In genomic region chr9:134564431-134565170, GRCh38 we compare ENCODE assay signal across 15 cellular contexts.
DNase-seq lines count a peak whose midpoint lies in the region; ATAC-seq, FAIRE-seq and TF ChIP-seq lines count a peak whose summit lies in the region.
"Had no signal": no experiment of that assay in that cellular context is flagged by ENCODE, and none has a peak within 500 bp of the region (broad histone marks: within the 10 kb centered on the region; RNA-seq: fewer than 3 reads in every experiment).

No MANE protein-coding gene starts in this region.

- H3K27ac Mint-ChIP-seq in HFFc6: no peak overlapping the region
- H3K27ac Mint-ChIP-seq: activated T-helper 1 cell treated with anti-CD3 and anti-CD28 coated beads, Interleukin-12 subunit alpha, Interleukin-12 subunit beta, Interleukin-2, Interleukin-4 antibody, amounts not matched to agents 30 ng/mL and 10 ng/mL and 1 ng/mL, durations not matched to agents 14 hours and 24 hours and 36 hours; CD4-positive, alpha-beta T cell had no signal

- H3K27ac ChIP-seq in lower lobe of right lung: no peak overlapping the region

- H3K4me3 ChIP-seq in bronchial epithelial cell (ENCODE audit: low read depth, low read length) (no peak overlapping the region), lower lobe of right lung (no peak overlapping the region)

- FAIRE-seq in bronchial epithelial cell (lab: Jason Lieb, UNC): peak; percentile 87

- intact Hi-C loops in lower lobe of right lung (cut with DNase I): no loop called here

- no peak overlapping the region for H3K4me3 Mint-ChIP-seq in HFFc6
- H3K4me3 Mint-ChIP-seq: activated T-helper 1 cell treated with anti-CD3 and anti-CD28 coated beads, Interleukin-12 subunit alpha, Interleukin-12 subunit beta, Interleukin-2, Interleukin-4 antibody, amounts not matched to agents 30 ng/mL and 10 ng/mL and 1 ng/mL, durations not matched to agents 14 hours and 24 hours and 36 hours; CD4-positive, alpha-beta T cell had no signal

- DNase-seq in AG08395 (ENCODE audit: low spot score) (peak; percentile 87), HFFc6 (peak; percentile 48), bronchial epithelial cell (ENCODE audit: low read depth) (no peak), myocyte (ENCODE audit: low read depth) (peak; percentile 90), lower lobe of right lung (no peak)
- DNase-seq in stimulated activated naive CD8-positive, alpha-beta T cell treated with anti-CD3 and anti-CD28 coated beads, Interleukin-15, Interleukin-2, amounts not matched to agents 100 U/mL and 50 U/mL, for 24 hours: no peak
- DNase-seq in stimulated activated CD4-positive, alpha-beta T cell treated with anti-CD3 and anti-CD28 coated beads, Interleukin-4, amount 100 ng/mL, for 1 hour: no peak
- no peak for DNase-seq in activated CD4-positive, alpha-beta T cell treated with anti-CD3 and anti-CD28 coated beads, Interleukin-2, amount 50 U/mL, for 4 hours
- DNase-seq: activated CD4-positive, alpha-beta T cell treated with anti-CD3 and anti-CD28 coated beads for 48 hours; aorta; CD4-positive, alpha-beta T cell; hypothalamus; Karpas-422; SW 1271 had no signal

- no peak for ATAC-seq in stimulated activated naive CD8-positive, alpha-beta T cell treated with anti-CD3 and anti-CD28 coated beads, Interleukin-15, Interleukin-2, amounts not matched to agents 100 U/mL and 50 U/mL, for 24 hours
- ATAC-seq in lower lobe of right lung: no peak

- H3K27me3 ChIP-seq in bronchial epithelial cell (ENCODE audit: control insufficient read depth, insufficient read depth, low read length) (no peaks in the 10 kb centered on the region), lower lobe of right lung (ENCODE audit: low read depth) (no peaks in the 10 kb centered on the region)

- H3K4me1 ChIP-seq in lower lobe of right lung: no peaks in the 10 kb centered on the region

- H3K36me3 Mint-ChIP-seq in HFFc6 (ENCODE audit: low read depth): 0 out of 2 replicates have a peak, but pooled peaks cover 6% of the 10 kb centered on the region

- TF ChIP-seq CTCF in HFFc6 (IDR thresholded peaks at IDR 0.05) (no peak), bronchial epithelial cell (IDR thresholded peaks at IDR 0.05; ENCODE audit: insufficient read depth, low read length, severe bottlenecking) (no peak), lower lobe of right lung (IDR thresholded peaks at IDR 0.05) (no peak)

- peaks cover 8% of the 10 kb centered on the region for H3K9me3 ChIP-seq in lower lobe of right lung

- peaks cover 5% of the 10 kb centered on the region; the same call in 1 of the 2 replicates for H3K27me3 Mint-ChIP-seq in HFFc6 (ENCODE audit: insufficient read depth)
- H3K27me3 Mint-ChIP-seq: CD4-positive, alpha-beta T cell had no signal

- peaks cover 5% of the 10 kb centered on the region for H3K9me3 Mint-ChIP-seq in HFFc6

- H3K36me3 ChIP-seq in bronchial epithelial cell (ENCODE audit: control insufficient read depth, insufficient read depth, low read length) (no peaks in the 10 kb centered on the region), lower lobe of right lung (no peaks in the 10 kb centered on the region)

- H3K4me1 Mint-ChIP-seq in HFFc6 (ENCODE audit: low read depth): peaks cover 7% of the 10 kb centered on the region; the same call in 1 of the 2 replicates

Comparison
In these comparisons a context has a peak if more than half of its experiments do, and no peak if none do; other contexts are left out.
1. DNase-seq: peak in AG08395 (single experiment), HFFc6 (single experiment) and myocyte (single experiment); none in bronchial epithelial cell (single experiment), stimulated activated naive CD8-positive, alpha-beta T cell treated with anti-CD3 and anti-CD28 coated beads, Interleukin-15, Interleukin-2, amounts not matched to agents 100 U/mL and 50 U/mL, for 24 hours (single experiment), stimulated activated CD4-positive, alpha-beta T cell treated with anti-CD3 and anti-CD28 coated beads, Interleukin-4, amount 100 ng/mL, for 1 hour (single experiment), activated CD4-positive, alpha-beta T cell treated with anti-CD3 and anti-CD28 coated beads, Interleukin-2, amount 50 U/mL, for 4 hours (0 of 2) and lower lobe of right lung (single experiment).